In the genomic region with DNA sequence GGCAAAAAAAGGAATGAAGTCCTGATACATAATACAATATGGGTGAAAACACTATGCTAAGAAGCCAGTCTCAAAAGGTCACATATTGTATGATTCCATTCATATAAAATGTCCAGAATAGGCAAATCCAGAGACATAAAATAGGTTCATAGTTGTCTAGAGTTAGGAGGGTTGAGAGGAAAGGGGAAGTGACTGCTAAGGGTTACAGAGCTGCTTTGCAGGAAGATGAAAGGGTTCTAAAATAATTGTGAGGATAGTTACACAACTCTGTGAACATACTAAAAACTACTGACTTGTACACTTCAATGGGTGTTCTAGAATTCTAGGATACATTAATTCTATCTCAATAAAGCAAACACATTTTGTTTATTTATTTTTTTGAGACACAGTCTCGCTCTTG, we compare ENCODE assay signal across 14 cellular contexts.
"Had no signal": no experiment of that assay in that cellular context is flagged by ENCODE, and none has a peak within 500 bp of the region (broad histone marks: within the 10 kb centered on the region; RNA-seq: fewer than 3 reads in every experiment).

No MANE protein-coding gene starts in this region.

- H3K27ac ChIP-seq: epithelial cell of prostate, gastroesophageal sphincter, testis had no signal

- H3K9me3 ChIP-seq: gastroesophageal sphincter, testis had no signal

- H3K4me1 ChIP-seq: gastroesophageal sphincter, testis had no signal

- H3K36me3 ChIP-seq: gastroesophageal sphincter had no signal

- ATAC-seq: activated naive CD4-positive, alpha-beta T cell treated with anti-CD3 and anti-CD28 coated beads, Interleukin-2, amount 50 U/mL, for 72 hours; effector memory CD8-positive, alpha-beta T cell; gastroesophageal sphincter; left ventricle myocardium superior; stimulated activated naive CD8-positive, alpha-beta T cell treated with anti-CD3 and anti-CD28 coated beads, Interleukin-15, amount 100 ng/mL, for 72 hours; WTC11 had no signal

- H3K27me3 ChIP-seq: gastroesophageal sphincter, testis had no signal

- H3K4me3 ChIP-seq: gastroesophageal sphincter, skin epidermis, testis had no signal

- DNase-seq: activated CD4-positive, alpha-beta T cell treated with anti-CD3 and anti-CD28 coated beads, Interleukin-2, amount 10 ng/mL, durations not matched to agents 24 days and 14 days; amygdala; effector memory CD8-positive, alpha-beta T cell; left ventricle myocardium superior; retina; stimulated activated CD4-positive, alpha-beta T cell treated with anti-CD3 and anti-CD28 coated beads, Interleukin-4, amount 100 ng/mL, for 4 hours; stimulated activated naive CD8-positive, alpha-beta T cell treated with anti-CD3 and anti-CD28 coated beads, Interleukin-15, amount 100 ng/mL, for 72 hours; T-helper 9 cell; testis had no signal
